ENCODE assay signal across 12 cellular contexts in genomic region chr16:88702364-88703210, GRCh38. TPM values are rescaled to one million over a fixed set of nuclear protein-coding genes. Genes with fewer than 3 reads are reported as not detected.
DNase-seq lines count a peak whose midpoint lies in the region; ATAC-seq and TF ChIP-seq lines count a peak whose summit lies in the region.
"Had no signal": no experiment of that assay in that cellular context is flagged by ENCODE, and none has a peak within 500 bp of the region (broad histone marks: within the 10 kb centered on the region; RNA-seq: fewer than 3 reads in every experiment).

No MANE protein-coding gene starts in this region.

- peak overlapping the region; percentile 93 to 99 (median 96) for H3K4me3 Mint-ChIP-seq in naive thymus-derived CD8-positive, alpha-beta T cell

- H3K27me3 ChIP-seq in BLaER1 (peaks cover 26% of the 10 kb centered on the region), Karpas-422 (ENCODE audit: low read length) (no peaks in the 10 kb centered on the region), testis (no peaks in the 10 kb centered on the region), prostate gland (replicated peaks; ENCODE audit: insufficient read depth) (no peaks in the 10 kb centered on the region)

- H3K9ac ChIP-seq in BLaER1 (peak overlapping the region; percentile 77), Karpas-422 (ENCODE audit: low read length) (peak overlapping the region; percentile 83; the same call in 1 of the 2 replicates)
- H3K9ac ChIP-seq: KMS-11 had no signal

- no peak for TF ChIP-seq CTCF in testis (IDR thresholded peaks at IDR 0.05)
- TF ChIP-seq CTCF in prostate gland (IDR thresholded peaks at IDR 0.05): no peak

- H4K20me1 ChIP-seq in BLaER1 (peaks cover 91% of the 10 kb centered on the region), Karpas-422 (ENCODE audit: insufficient read depth, low read depth, low read length) (peaks cover 21% of the 10 kb centered on the region; the same call in 1 of the 2 replicates)

- H3K36me3 ChIP-seq in BLaER1: peaks cover 19% of the 10 kb centered on the region
- no peaks in the 10 kb centered on the region for H3K36me3 ChIP-seq in Karpas-422 (ENCODE audit: insufficient read depth, low read length)
- H3K36me3 ChIP-seq in testis (ENCODE audit: low read depth, missing control alignments): no peaks in the 10 kb centered on the region
- no peaks in the 10 kb centered on the region for H3K36me3 ChIP-seq in prostate gland

- H3K9me3 ChIP-seq in BLaER1 (no peaks in the 10 kb centered on the region), Karpas-422 (ENCODE audit: low read length) (no peaks in the 10 kb centered on the region), testis (no peaks in the 10 kb centered on the region), prostate gland (no peaks in the 10 kb centered on the region)

- POLR2A ChIA-PET in naive thymus-derived CD8-positive, alpha-beta T cell (lab: Charles Lee): interaction anchor here (0.6 to 8.7 kb wide), 23 partner anchors 10 to 236 kb away, joined by 3 to 100 read pairs (median 7); partner anchors contain the start of genes CDT1, CYBA, GALNS and MVD

- H3K4me1 ChIP-seq in BLaER1: peaks cover 90% of the 10 kb centered on the region
- peaks cover 50% of the 10 kb centered on the region for H3K4me1 ChIP-seq in Karpas-422 (ENCODE audit: low read length)
- peaks cover 28% of the 10 kb centered on the region for H3K4me1 ChIP-seq in testis
- peaks cover 2% of the 10 kb centered on the region for H3K4me1 ChIP-seq in prostate gland (replicated peaks)

- DNase-seq in Karpas-422: no peak
- no peak for DNase-seq in activated naive CD4-positive, alpha-beta T cell treated with anti-CD3 and anti-CD28 coated beads, Interleukin-2, amount 50 U/mL, for 72 hours (ENCODE audit: low spot score in 2 of 2)
- DNase-seq in naive thymus-derived CD8-positive, alpha-beta T cell: peak in 3 of 10 donors; percentile 10 to 49 (median 32)
- DNase-seq in KG1 (lab: John Stamatoyannopoulos, UW): no peak
- no peak for DNase-seq in testis
- DNase-seq in Ammon's horn (ENCODE audit: low spot score): no peak
- no peak for DNase-seq in prostate gland (ENCODE audit: low spot score)
- DNase-seq: PC-3 had no signal

- H3K9me2 ChIP-seq in Karpas-422 (replicated peaks; ENCODE audit: insufficient read depth, low read length): no peaks in the 10 kb centered on the region

- H3K4me1 Mint-ChIP-seq in naive thymus-derived CD8-positive, alpha-beta T cell: peaks cover 32 to 77% (median 70%) of the 10 kb centered on the region in 4 donors

- peaks cover 17% of the 10 kb centered on the region for H3K79me2 ChIP-seq in Karpas-422 (ENCODE audit: low read length)

- intact Hi-C loops in testis (cut with DNase I; ENCODE audit: low total_unique reads) (no loop called here), prostate gland (cut with DNase I) (no loop called here)

- H3K4me2 ChIP-seq in BLaER1: peak overlapping the region; percentile 95
- H3K4me2 ChIP-seq in Karpas-422 (ENCODE audit: low read depth, low read length, poor library complexity, severe bottlenecking): peak overlapping the region; percentile 79

- TF ChIP-seq POLR2A in testis (IDR thresholded peaks at IDR 0.05) (no peak), prostate gland (IDR thresholded peaks at IDR 0.05) (no peak)

- H3K27ac Mint-ChIP-seq in activated naive CD4-positive, alpha-beta T cell treated with anti-CD3 and anti-CD28 coated beads, Interleukin-2, amount 50 U/mL, for 72 hours: peak overlapping the region; percentile 88 to 95
- H3K27ac Mint-ChIP-seq in naive thymus-derived CD8-positive, alpha-beta T cell: peak overlapping the region; percentile 88 to 100 (median 96)

- 85 to 89% methylated on average over 32 of the region's 32 CpGs for WGBS in testis, 2 donors
- 90% methylated on average over 31 of the region's 32 CpGs for WGBS in prostate gland

- H3K4me3 ChIP-seq in BLaER1 (peak overlapping the region; percentile 57), Karpas-422 (ENCODE audit: low read length) (no peak overlapping the region; the same call in 1 of the 2 replicates), testis (no peak overlapping the region), prostate gland (no peak overlapping the region)

- H3K27ac ChIP-seq in BLaER1 (peak overlapping the region; percentile 86), Karpas-422 (ENCODE audit: low read length) (no peak overlapping the region), testis (no peak overlapping the region), prostate gland (no peak overlapping the region)
- H3K27ac ChIP-seq: KMS-11 had no signal

- peaks cover 22 to 23% of the 10 kb centered on the region in 2 donors for H3K36me3 Mint-ChIP-seq in activated naive CD4-positive, alpha-beta T cell treated with anti-CD3 and anti-CD28 coated beads, Interleukin-2, amount 50 U/mL, for 72 hours
- peaks cover 0 to 16% (median 6%) of the 10 kb centered on the region in 3 donors for H3K36me3 Mint-ChIP-seq in naive thymus-derived CD8-positive, alpha-beta T cell

- H3K27me3 Mint-ChIP-seq in naive thymus-derived CD8-positive, alpha-beta T cell: no peaks in the 10 kb centered on the region

- H3K9me3 Mint-ChIP-seq in activated naive CD4-positive, alpha-beta T cell treated with anti-CD3 and anti-CD28 coated beads, Interleukin-2, amount 50 U/mL, for 72 hours: no peaks in the 10 kb centered on the region
- no peaks in the 10 kb centered on the region for H3K9me3 Mint-ChIP-seq in naive thymus-derived CD8-positive, alpha-beta T cell

- H2AFZ ChIP-seq in Karpas-422 (ENCODE audit: low read length): no peak overlapping the region

- no peak for ATAC-seq in activated naive CD4-positive, alpha-beta T cell treated with anti-CD3 and anti-CD28 coated beads, Interleukin-2, amount 50 U/mL, for 72 hours
- ATAC-seq in naive thymus-derived CD8-positive, alpha-beta T cell: no peak
- ATAC-seq: left lobe of liver, PC-3 had no signal

RNA-seq across cellular contexts. Expression of gene RNF166, which starts 3.6 kb away (rescaled TPM):
- 16.9 and 27.1 TPM in 2 replicates for total RNA-seq in Karpas-422 (2014; rRNA removed; shearing (Covaris generic); ENCODE audit: low replicate concordance)
- total RNA-seq in activated naive CD4-positive, alpha-beta T cell treated with anti-CD3 and anti-CD28 coated beads, Interleukin-2, amount 50 U/mL, for 72 hours: 10 to 100 TPM; 47.5 to 82.5 TPM
- 100 to 1,000 TPM; 209 to 230 TPM for total RNA-seq in naive thymus-derived CD8-positive, alpha-beta T cell
- 100 to 1,000 TPM in 2 of 3 donors, 10 to 100 TPM in 1; 79.4 to 104 (median 101) TPM for polyA plus RNA-seq in naive thymus-derived CD8-positive, alpha-beta T cell
- total RNA-seq in testis (10 to 100 TPM; 37.4 to 41.3 TPM), prostate gland (10 to 100 TPM; 11.6 to 30.3 TPM)
- polyA plus RNA-seq in testis (ENCODE audit: insufficient read depth, low read depth, low replicate concordance): 18.3 TPM

RNA-seq across cellular contexts. Expression of gene CTU2, which starts 3.7 kb away (rescaled TPM):
- 11.3 and 23.8 TPM in 2 replicates for total RNA-seq in Karpas-422 (2014; rRNA removed; shearing (Covaris generic); ENCODE audit: low replicate concordance)
- 10 to 100 TPM; 32.2 to 35.5 TPM for total RNA-seq in activated naive CD4-positive, alpha-beta T cell treated with anti-CD3 and anti-CD28 coated beads, Interleukin-2, amount 50 U/mL, for 72 hours
- 10 to 100 TPM; 28.7 to 31.5 TPM for total RNA-seq in naive thymus-derived CD8-positive, alpha-beta T cell
- 10 to 100 TPM; 16.9 to 21.9 (median 19.0) TPM for polyA plus RNA-seq in naive thymus-derived CD8-positive, alpha-beta T cell
- total RNA-seq in testis (10 to 100 TPM; 24.8 to 25.4 TPM), prostate gland (10 to 100 TPM; 15.0 to 19.1 TPM)
- polyA plus RNA-seq in testis (ENCODE audit: insufficient read depth, low read depth, low replicate concordance): 19.8 TPM

RNA-seq across cellular contexts. Expression of gene SNAI3, which starts 16.3 kb away (rescaled TPM):
- total RNA-seq in Karpas-422 (2014; rRNA removed; shearing (Covaris generic); ENCODE audit: low replicate concordance): 1.3 and 1.4 TPM in 2 replicates
- total RNA-seq in activated naive CD4-positive, alpha-beta T cell treated with anti-CD3 and anti-CD28 coated beads, Interleukin-2, amount 50 U/mL, for 72 hours: 1 to 10 TPM; 5.4 to 6.4 TPM
- 1 to 10 TPM; 2.3 to 2.5 TPM for total RNA-seq in naive thymus-derived CD8-positive, alpha-beta T cell
- polyA plus RNA-seq in naive thymus-derived CD8-positive, alpha-beta T cell: 1 to 10 TPM; 3.3 to 6.1 (median 5.3) TPM
- total RNA-seq in testis (1 to 10 TPM; 2.5 to 3.0 TPM), prostate gland (1 to 10 TPM in 1 of 2 donors, under 1 TPM in 1; 0.46 to 2.8 TPM)
- 1.3 TPM for polyA plus RNA-seq in testis (ENCODE audit: insufficient read depth, low read depth, low replicate concordance)
- total RNA-seq: Daoy had no signal

RNA-seq across cellular contexts. Expression of gene MVD, which starts 39.7 kb away (rescaled TPM):
- total RNA-seq in Karpas-422 (2014; rRNA removed; shearing (Covaris generic); ENCODE audit: low replicate concordance): 35.0 and 82.2 TPM in 2 replicates
- 10 to 100 TPM; 91.6 to 96.1 TPM for total RNA-seq in activated naive CD4-positive, alpha-beta T cell treated with anti-CD3 and anti-CD28 coated beads, Interleukin-2, amount 50 U/mL, for 72 hours
- 10 to 100 TPM; 40.2 to 42.7 TPM for total RNA-seq in naive thymus-derived CD8-positive, alpha-beta T cell
- 10 to 100 TPM; 14.4 to 20.4 (median 18.5) TPM for polyA plus RNA-seq in naive thymus-derived CD8-positive, alpha-beta T cell
- total RNA-seq in testis (10 to 100 TPM; 46.6 to 56.1 TPM), prostate gland (10 to 100 TPM; 34.7 to 40.0 TPM)
- 100 TPM for polyA plus RNA-seq in testis (ENCODE audit: insufficient read depth, low read depth, low replicate concordance)

RNA-seq across cellular contexts. Expression of gene CYBA, which starts 51.7 kb away (rescaled TPM):
- 395 and 1,207 TPM in 2 replicates for total RNA-seq in Karpas-422 (2014; rRNA removed; shearing (Covaris generic); ENCODE audit: low replicate concordance)
- 100 to 1,000 TPM; 112 to 267 TPM for total RNA-seq in activated naive CD4-positive, alpha-beta T cell treated with anti-CD3 and anti-CD28 coated beads, Interleukin-2, amount 50 U/mL, for 72 hours
- total RNA-seq in naive thymus-derived CD8-positive, alpha-beta T cell: 100 to 1,000 TPM; 231 to 235 TPM
- polyA plus RNA-seq in naive thymus-derived CD8-positive, alpha-beta T cell: 100 to 1,000 TPM; 625 to 787 (median 649) TPM
- total RNA-seq in testis (10 to 100 TPM; 11.7 to 34.9 TPM), prostate gland (100 to 1,000 TPM in 1 of 2 donors, 10 to 100 TPM in 1; 86.0 to 155 TPM)
- 40.0 TPM for polyA plus RNA-seq in testis (ENCODE audit: insufficient read depth, low read depth, low replicate concordance)
- total RNA-seq: PC-3 had no signal
